1 cellular context compared by ENCODE assay signal in the genomic region with DNA sequence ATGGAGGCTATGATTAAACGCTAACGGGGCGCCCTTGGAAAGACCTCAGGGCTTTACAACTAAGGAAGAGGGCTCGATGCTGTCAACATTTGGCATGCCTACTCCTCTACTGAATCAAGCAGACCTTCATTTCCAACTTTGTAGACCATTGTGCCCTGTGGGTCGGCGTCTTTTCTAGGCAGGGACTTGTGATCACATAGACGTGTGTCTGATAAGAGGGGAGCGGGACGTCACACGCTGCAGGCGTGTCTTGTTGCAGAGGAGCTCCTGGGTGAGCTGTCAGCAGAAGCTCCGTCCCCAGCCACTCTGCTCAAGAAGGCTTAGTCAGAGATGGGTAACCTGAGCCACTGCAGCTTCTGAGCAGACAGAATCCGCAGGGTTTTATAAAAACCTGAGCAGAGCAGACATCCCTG.
TF ChIP-seq lines count a peak whose summit lies in the region.

No MANE protein-coding gene starts in this region.

TF ChIP-seq in IMR-90, 13 proteins besides CTCF, POLR2A, EP300 and RAD21:
- TF ChIP-seq MXI1 (IDR thresholded peaks at IDR 0.05; ENCODE audit: borderline replicate concordance, low read depth, low read length) (peak; percentile 70; the same call in 1 of the 2 replicates), MAZ (IDR thresholded peaks at IDR 0.05; ENCODE audit: borderline replicate concordance, low read depth, low read length) (no peak)
